ENCODE assay signal across 1 cellular context in the genomic region with DNA sequence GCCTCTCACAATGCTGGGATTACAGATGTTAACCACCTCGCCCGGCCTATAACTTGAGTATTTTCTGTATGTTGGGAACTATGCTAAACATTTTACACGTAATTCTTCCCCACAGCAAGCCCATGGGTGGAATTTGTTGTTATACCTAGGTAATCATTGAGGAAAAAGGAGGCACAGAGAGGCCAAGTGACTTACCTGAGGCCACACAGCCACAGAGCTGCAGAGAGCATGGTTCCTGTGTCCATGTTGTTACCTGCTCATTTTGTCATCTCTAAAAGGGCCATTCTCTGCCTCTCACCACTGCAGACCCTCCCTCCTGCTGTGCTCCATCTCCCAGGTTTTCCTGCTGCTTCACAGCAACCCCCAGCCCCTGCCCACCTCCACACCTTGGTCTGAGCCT.
A peak's percentile ranks its signal among the peaks of the same experiment; 100 is the strongest.
TF ChIP-seq lines count a peak whose summit lies in the region.

No MANE protein-coding gene starts in this region.

TF ChIP-seq in HepG2, 621 proteins besides CTCF, POLR2A, EP300 and RAD21:
- no peak for TF ChIP-seq CREB1 (IDR thresholded peaks at IDR 0.05)
- TF ChIP-seq CREB1 (CRISPR knock-in tag; IDR thresholded peaks at IDR 0.05) = no peak
- TF ChIP-seq, protein P1, sequence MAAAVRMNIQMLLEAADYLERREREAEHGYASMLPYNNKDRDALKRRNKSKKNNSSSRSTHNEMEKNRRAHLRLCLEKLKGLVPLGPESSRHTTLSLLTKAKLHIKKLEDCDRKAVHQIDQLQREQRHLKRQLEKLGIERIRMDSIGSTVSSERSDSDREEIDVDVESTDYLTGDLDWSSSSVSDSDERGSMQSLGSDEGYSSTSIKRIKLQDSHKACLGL (CRISPR knock-in tag; IDR thresholded peaks at IDR 0.05) = no peak
- TF ChIP-seq GATAD2A (CRISPR knock-in tag; IDR thresholded peaks at IDR 0.05) = no peak
- no peak for TF ChIP-seq MXD4 (CRISPR knock-in tag; IDR thresholded peaks at IDR 0.05)
- no peak for TF ChIP-seq ZNF3 (CRISPR knock-in tag; IDR thresholded peaks at IDR 0.05)
- TF ChIP-seq FOXA1 (IDR thresholded peaks at IDR 0.05) = no peak
- no peak for TF ChIP-seq FOXA1 (CRISPR knock-in tag; IDR thresholded peaks at IDR 0.05)
- TF ChIP-seq ZNF768 (CRISPR knock-in tag; IDR thresholded peaks at IDR 0.05) = peak; percentile 90
TF ChIP-seq in HepG2: peak in this region for 1.
